Comparison of ENCODE assay signal across 1 cellular context in the genomic region with DNA sequence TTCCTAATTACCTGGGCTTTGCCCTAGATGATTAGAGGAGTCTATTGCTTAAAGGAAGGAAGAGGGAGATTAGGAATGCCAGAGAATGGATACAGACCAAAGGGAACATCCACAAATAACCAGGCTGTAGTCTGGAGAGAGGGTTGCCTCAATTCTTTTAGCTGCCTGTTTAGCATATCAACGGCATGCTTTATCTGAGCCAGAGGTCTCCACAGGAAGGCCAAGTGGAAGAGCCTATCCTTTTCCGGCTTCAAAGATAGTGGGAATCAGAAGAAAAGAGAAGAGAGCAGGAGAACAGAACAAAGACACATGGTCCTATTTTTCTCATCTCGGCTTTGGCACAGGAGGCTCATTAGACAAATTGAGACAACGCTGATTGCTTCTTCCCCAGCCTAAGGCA.
A peak's percentile ranks its signal among the peaks of the same experiment; 100 is the strongest.
TF ChIP-seq lines count a peak whose summit lies in the region.

No MANE protein-coding gene starts in this region.

TF ChIP-seq in GM23338, 12 proteins besides CTCF, POLR2A, EP300 and RAD21 (continued from another document):
- TF ChIP-seq JUNB (IDR thresholded peaks at IDR 0.05; ENCODE audit: unreplicated experiment): peak; percentile 48
- TF ChIP-seq ZNF114 (CRISPR knock-in tag; IDR thresholded peaks at IDR 0.05): no peak
- no peak for TF ChIP-seq STAT1 (IDR thresholded peaks at IDR 0.05; ENCODE audit: unreplicated experiment)
- TF ChIP-seq EZH2phosphoT487 (IDR thresholded peaks at IDR 0.05; ENCODE audit: unreplicated experiment): no peak
- TF ChIP-seq NANOG (IDR thresholded peaks at IDR 0.05; ENCODE audit: borderline replicate concordance): no peak; the same call in 1 of the 2 replicates
- TF ChIP-seq POLR2AphosphoS5 (IDR thresholded peaks at IDR 0.05; ENCODE audit: low read depth): peak; percentile 55
- TF ChIP-seq EZH2 (IDR thresholded peaks at IDR 0.05; ENCODE audit: low read depth, unreplicated experiment): no peak
- TF ChIP-seq ZNF331 (CRISPR knock-in tag; IDR thresholded peaks at IDR 0.05; ENCODE audit: low read depth): no peak
- TF ChIP-seq, protein P1, sequence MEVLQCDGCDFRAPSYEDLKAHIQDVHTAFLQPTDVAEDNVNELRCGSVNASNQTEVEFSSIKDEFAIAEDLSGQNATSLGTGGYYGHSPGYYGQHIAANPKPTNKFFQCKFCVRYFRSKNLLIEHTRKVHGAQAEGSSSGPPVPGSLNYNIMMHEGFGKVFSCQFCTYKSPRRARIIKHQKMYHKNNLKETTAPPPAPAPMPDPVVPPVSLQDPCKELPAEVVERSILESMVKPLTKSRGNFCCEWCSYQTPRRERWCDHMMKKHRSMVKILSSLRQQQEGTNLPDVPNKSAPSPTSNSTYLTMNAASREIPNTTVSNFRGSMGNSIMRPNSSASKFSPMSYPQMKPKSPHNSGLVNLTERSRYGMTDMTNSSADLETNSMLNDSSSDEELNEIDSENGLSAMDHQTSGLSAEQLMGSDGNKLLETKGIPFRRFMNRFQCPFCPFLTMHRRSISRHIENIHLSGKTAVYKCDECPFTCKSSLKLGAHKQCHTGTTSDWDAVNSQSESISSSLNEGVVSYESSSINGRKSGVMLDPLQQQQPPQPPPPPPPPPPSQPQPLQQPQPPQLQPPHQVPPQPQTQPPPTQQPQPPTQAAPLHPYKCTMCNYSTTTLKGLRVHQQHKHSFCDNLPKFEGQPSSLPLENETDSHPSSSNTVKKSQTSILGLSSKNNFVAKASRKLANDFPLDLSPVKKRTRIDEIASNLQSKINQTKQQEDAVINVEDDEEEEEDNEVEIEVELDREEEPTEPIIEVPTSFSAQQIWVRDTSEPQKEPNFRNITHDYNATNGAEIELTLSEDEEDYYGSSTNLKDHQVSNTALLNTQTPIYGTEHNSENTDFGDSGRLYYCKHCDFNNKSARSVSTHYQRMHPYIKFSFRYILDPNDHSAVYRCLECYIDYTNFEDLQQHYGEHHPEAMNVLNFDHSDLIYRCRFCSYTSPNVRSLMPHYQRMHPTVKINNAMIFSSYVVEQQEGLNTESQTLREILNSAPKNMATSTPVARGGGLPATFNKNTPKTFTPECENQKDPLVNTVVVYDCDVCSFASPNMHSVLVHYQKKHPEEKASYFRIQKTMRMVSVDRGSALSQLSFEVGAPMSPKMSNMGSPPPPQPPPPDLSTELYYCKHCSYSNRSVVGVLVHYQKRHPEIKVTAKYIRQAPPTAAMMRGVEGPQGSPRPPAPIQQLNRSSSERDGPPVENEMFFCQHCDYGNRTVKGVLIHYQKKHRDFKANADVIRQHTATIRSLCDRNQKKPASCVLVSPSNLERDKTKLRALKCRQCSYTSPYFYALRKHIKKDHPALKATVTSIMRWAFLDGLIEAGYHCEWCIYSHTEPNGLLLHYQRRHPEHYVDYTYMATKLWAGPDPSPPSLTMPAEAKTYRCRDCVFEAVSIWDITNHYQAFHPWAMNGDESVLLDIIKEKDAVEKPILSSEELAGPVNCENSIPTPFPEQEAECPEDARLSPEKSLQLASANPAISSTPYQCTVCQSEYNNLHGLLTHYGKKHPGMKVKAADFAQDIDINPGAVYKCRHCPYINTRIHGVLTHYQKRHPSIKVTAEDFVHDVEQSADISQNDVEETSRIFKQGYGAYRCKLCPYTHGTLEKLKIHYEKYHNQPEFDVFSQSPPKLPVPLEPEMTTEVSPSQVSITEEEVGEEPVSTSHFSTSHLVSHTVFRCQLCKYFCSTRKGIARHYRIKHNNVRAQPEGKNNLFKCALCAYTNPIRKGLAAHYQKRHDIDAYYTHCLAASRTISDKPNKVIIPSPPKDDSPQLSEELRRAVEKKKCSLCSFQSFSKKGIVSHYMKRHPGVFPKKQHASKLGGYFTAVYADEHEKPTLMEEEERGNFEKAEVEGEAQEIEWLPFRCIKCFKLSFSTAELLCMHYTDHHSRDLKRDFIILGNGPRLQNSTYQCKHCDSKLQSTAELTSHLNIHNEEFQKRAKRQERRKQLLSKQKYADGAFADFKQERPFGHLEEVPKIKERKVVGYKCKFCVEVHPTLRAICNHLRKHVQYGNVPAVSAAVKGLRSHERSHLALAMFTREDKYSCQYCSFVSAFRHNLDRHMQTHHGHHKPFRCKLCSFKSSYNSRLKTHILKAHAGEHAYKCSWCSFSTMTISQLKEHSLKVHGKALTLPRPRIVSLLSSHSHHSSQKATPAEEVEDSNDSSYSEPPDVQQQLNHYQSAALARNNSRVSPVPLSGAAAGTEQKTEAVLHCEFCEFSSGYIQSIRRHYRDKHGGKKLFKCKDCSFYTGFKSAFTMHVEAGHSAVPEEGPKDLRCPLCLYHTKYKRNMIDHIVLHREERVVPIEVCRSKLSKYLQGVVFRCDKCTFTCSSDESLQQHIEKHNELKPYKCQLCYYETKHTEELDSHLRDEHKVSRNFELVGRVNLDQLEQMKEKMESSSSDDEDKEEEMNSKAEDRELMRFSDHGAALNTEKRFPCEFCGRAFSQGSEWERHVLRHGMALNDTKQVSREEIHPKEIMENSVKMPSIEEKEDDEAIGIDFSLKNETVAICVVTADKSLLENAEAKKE (CRISPR knock-in tag; IDR thresholded peaks at IDR 0.05): peak; percentile 88
